ENCODE assay signal across 17 cellular contexts in the genomic region with DNA sequence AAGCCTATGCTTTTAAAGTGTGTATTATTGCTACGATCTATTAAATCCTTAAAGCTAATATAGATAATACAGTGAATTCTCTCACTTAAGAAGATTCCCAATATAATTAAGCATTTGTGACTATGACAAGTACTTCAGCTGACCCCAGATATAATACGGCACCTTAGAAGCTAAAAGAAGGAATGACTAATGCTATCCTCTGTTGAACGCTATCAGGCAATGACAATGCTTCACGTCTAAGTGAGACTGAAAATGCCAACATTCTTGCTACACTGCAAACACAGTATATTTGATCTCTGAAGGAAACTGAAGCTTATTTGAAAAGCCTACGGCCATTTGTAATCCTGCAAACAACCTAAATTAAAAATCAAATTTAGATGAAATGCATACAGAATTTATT. TPM values are rescaled to one million over a fixed set of nuclear protein-coding genes. Genes with fewer than 3 reads are reported as not detected.
A peak's percentile ranks its signal among the peaks of the same experiment; 100 is the strongest.
DNase-seq lines count a peak whose midpoint lies in the region; ATAC-seq, FAIRE-seq and TF ChIP-seq lines count a peak whose summit lies in the region.
"Had no signal": no experiment of that assay in that cellular context is flagged by ENCODE, and none has a peak within 500 bp of the region (broad histone marks: within the 10 kb centered on the region; RNA-seq: fewer than 3 reads in every experiment).

No MANE protein-coding gene starts in this region.

- H3K4me3 ChIP-seq in astrocyte (ENCODE audit: insufficient read depth, low read depth, low read length) (no peak overlapping the region), fibroblast of pulmonary artery (replicated peaks; ENCODE audit: low read depth, low read length) (no peak overlapping the region), right cardiac atrium (ENCODE audit: low read length) (no peak overlapping the region), upper lobe of left lung (no peak overlapping the region)
- H3K4me3 ChIP-seq: BLaER1, Peyer's patch had no signal

- ATAC-seq in right cardiac atrium (peak; percentile 69 to 72), upper lobe of left lung (ENCODE audit: low FRiP score in 2 of 2) (no peak)

- no peaks in the 10 kb centered on the region for H3K36me3 ChIP-seq in astrocyte (ENCODE audit: insufficient read depth, low read length)
- no peaks in the 10 kb centered on the region for H3K36me3 ChIP-seq in upper lobe of left lung
- H3K36me3 ChIP-seq: Peyer's patch had no signal

- H3K4me2 ChIP-seq in astrocyte (ENCODE audit: low read length): no peak overlapping the region
- H3K4me2 ChIP-seq: BLaER1 had no signal

- H3K36me3 Mint-ChIP-seq in astrocyte (ENCODE audit: low read depth, unreplicated experiment): peaks cover 7% of the 10 kb centered on the region

- TF ChIP-seq CTCF in astrocyte (IDR thresholded peaks at IDR 0.05; ENCODE audit: insufficient read depth, low read depth, low read length): no peak
- TF ChIP-seq CTCF in fibroblast of pulmonary artery (IDR thresholded peaks at IDR 0.05; ENCODE audit: low read length, missing control alignments): no peak
- TF ChIP-seq CTCF in upper lobe of left lung (IDR thresholded peaks at IDR 0.05): no peak

- 62% methylated on average over 5 of the region's 5 CpGs for WGBS in right cardiac atrium
- 89 to 96% methylated on average over 5 of the region's 5 CpGs for WGBS in upper lobe of left lung, 2 donors

- no peak for TF ChIP-seq POLR2A in upper lobe of left lung (IDR thresholded peaks at IDR 0.05)

- no peak overlapping the region for H3K27ac ChIP-seq in astrocyte (ENCODE audit: low read depth, low read length)
- no peak overlapping the region for H3K27ac ChIP-seq in right cardiac atrium (ENCODE audit: low read length)
- H3K27ac ChIP-seq in upper lobe of left lung: no peak overlapping the region
- H3K27ac ChIP-seq: BLaER1, Peyer's patch had no signal

- FAIRE-seq in astrocyte (lab: Jason Lieb, UNC): no peak
- FAIRE-seq: H54 had no signal

- no peak overlapping the region for H3K4me3 Mint-ChIP-seq in astrocyte (ENCODE audit: unreplicated experiment)
- H3K4me3 Mint-ChIP-seq: CD8-positive, alpha-beta memory T cell had no signal

- no peaks in the 10 kb centered on the region for H3K4me1 ChIP-seq in astrocyte (ENCODE audit: insufficient read depth, low read length)
- H3K4me1 ChIP-seq in right cardiac atrium (ENCODE audit: control insufficient read depth, insufficient read depth, low read length): peaks cover 4% of the 10 kb centered on the region
- H3K4me1 ChIP-seq in upper lobe of left lung: no peaks in the 10 kb centered on the region
- H3K4me1 ChIP-seq: BLaER1, Peyer's patch had no signal

- no peak overlapping the region for H3K27ac Mint-ChIP-seq in astrocyte (ENCODE audit: unreplicated experiment)
- H3K27ac Mint-ChIP-seq: CD8-positive, alpha-beta memory T cell had no signal

- no peak for TF ChIP-seq EP300 in upper lobe of left lung (IDR thresholded peaks at IDR 0.05)

- H2AFZ ChIP-seq in astrocyte (ENCODE audit: low read depth, low read length): no peak overlapping the region

- H4K20me1 ChIP-seq in astrocyte (ENCODE audit: insufficient read depth, low read length): peaks cover 7% of the 10 kb centered on the region
- H4K20me1 ChIP-seq: BLaER1 had no signal

- H3K9ac ChIP-seq in astrocyte (ENCODE audit: low read length): no peak overlapping the region
- H3K9ac ChIP-seq: BLaER1 had no signal

- H3K79me2 ChIP-seq in astrocyte (ENCODE audit: insufficient read depth, low read length): peaks cover 6% of the 10 kb centered on the region

- H3K27me3 Mint-ChIP-seq in astrocyte (ENCODE audit: low read depth, unreplicated experiment): no peaks in the 10 kb centered on the region
- H3K27me3 Mint-ChIP-seq: CD8-positive, alpha-beta memory T cell had no signal

- H3K27me3 ChIP-seq in astrocyte (ENCODE audit: insufficient read depth, low read length): no peaks in the 10 kb centered on the region
- no peaks in the 10 kb centered on the region for H3K27me3 ChIP-seq in right cardiac atrium (ENCODE audit: control insufficient read depth, insufficient read depth)
- H3K27me3 ChIP-seq in upper lobe of left lung: no peaks in the 10 kb centered on the region
- H3K27me3 ChIP-seq: BLaER1, Peyer's patch had no signal

- intact Hi-C loops in right cardiac atrium (cut with DNase I): no loop called here

- peaks cover 11% of the 10 kb centered on the region for H3K4me1 Mint-ChIP-seq in astrocyte (ENCODE audit: low read depth, unreplicated experiment)

- no peaks in the 10 kb centered on the region for H3K9me3 ChIP-seq in astrocyte (ENCODE audit: insufficient read depth, low read depth, low read length)
- H3K9me3 ChIP-seq in right cardiac atrium (ENCODE audit: control insufficient read depth, low read length): no peaks in the 10 kb centered on the region
- H3K9me3 ChIP-seq in upper lobe of left lung: peaks cover 0 to 6% (median 3%) of the 10 kb centered on the region in 4 donors
- H3K9me3 ChIP-seq: Peyer's patch had no signal

- H3K9me3 Mint-ChIP-seq in astrocyte (ENCODE audit: unreplicated experiment): peaks cover 8% of the 10 kb centered on the region

- DNase-seq in astrocyte (ENCODE audit: low read depth) (peak; percentile 39), fibroblast of pulmonary artery (ENCODE audit: low read depth) (peak; percentile 58), right cardiac atrium (no peak), HUDEP-2 (lab: John Stamatoyannopoulos, UW; ENCODE audit: unreplicated experiment in 76 of 76) (no peak), upper lobe of left lung (no peak), superior temporal gyrus (ENCODE audit: extremely low spot score) (no peak), NCI-H1048 (lab: John Stamatoyannopoulos, UW) (no peak)
- DNase-seq: CD8-positive, alpha-beta memory T cell; DMS 273 treated with DMSO at 0.1 percent for 48 hours; MV-4-11; NCI-H1436 treated with DMSO at 0.1 percent for 48 hours; NCI-H2081; NCI-H524; Peyer's patch; SHP77 treated with DMSO at 0.1 percent for 48 hours had no signal

RNA-seq across cellular contexts. Expression of a gene that starts 19.7 kb away (rescaled TPM):
- total RNA-seq in astrocyte (14.6 and 15.6 TPM in 2 replicates), right cardiac atrium (10 to 100 TPM; 33.0 to 41.7 (median 36.0) TPM), upper lobe of left lung (10 to 100 TPM; 15.0 to 39.8 (median 16.9) TPM)
- 11.7 TPM for polyA plus RNA-seq in right cardiac atrium

Comparison
In these comparisons a context has a peak if more than half of its experiments do, and no peak if none do; other contexts are left out.
1. DNase-seq: peak in astrocyte (single experiment) and fibroblast of pulmonary artery (single experiment); none in right cardiac atrium (0 of 3), HUDEP-2 (0 of 76), upper lobe of left lung (0 of 2), superior temporal gyrus (single experiment) and NCI-H1048 (single experiment).
2. ATAC-seq: peak in right cardiac atrium (2 of 2); none in upper lobe of left lung (0 of 2).